Comparison of ENCODE assay signal across 12 cellular contexts in the genomic region with DNA sequence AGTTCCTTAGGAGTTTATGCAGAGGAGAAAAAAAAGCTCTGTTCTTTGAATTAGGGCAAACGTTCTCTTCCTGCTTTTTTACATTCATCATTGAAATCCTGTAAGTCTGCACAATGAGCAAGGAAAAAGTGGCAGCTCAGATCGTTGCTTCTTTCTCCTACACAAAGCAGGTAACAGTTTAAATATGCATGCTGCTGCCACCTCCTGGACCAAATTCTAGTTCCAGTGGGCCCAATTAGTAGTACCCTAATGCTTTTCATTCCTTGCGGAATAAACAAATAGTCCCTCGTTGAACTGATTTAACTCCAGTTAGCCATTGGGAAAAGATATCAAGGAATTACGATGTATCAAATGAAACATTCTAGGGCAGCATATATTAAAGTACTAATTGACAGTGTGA. TPM values are rescaled to one million over a fixed set of nuclear protein-coding genes. Genes with fewer than 3 reads are reported as not detected.
A peak's percentile ranks its signal among the peaks of the same experiment; 100 is the strongest.
DNase-seq lines count a peak whose midpoint lies in the region; ATAC-seq and TF ChIP-seq lines count a peak whose summit lies in the region.
"Had no signal": no experiment of that assay in that cellular context is flagged by ENCODE, and none has a peak within 500 bp of the region (broad histone marks: within the 10 kb centered on the region; RNA-seq: fewer than 3 reads in every experiment).

No MANE protein-coding gene starts in this region.

- no peak for DNase-seq in heart right ventricle
- DNase-seq in Right ventricle myocardium inferior (ENCODE audit: missing footprints) = no peak
- DNase-seq in WERI-Rb-1 = no peak
- peak in 26 of 42 donors; percentile 19 to 72 (median 46) for DNase-seq in head of caudate nucleus
- DNase-seq in upper lobe of right lung = no peak
- no peak for DNase-seq in retina
- no peak for DNase-seq in NCI-H146 (lab: John Stamatoyannopoulos, UW)
- DNase-seq: psoas muscle, T1000 had no signal

- H3K36me3 ChIP-seq in heart right ventricle (peaks cover 0 to 76% (median 0%) of the 10 kb centered on the region in 9 donors), WERI-Rb-1 (peaks cover 83% of the 10 kb centered on the region), upper lobe of right lung (peaks cover 36% of the 10 kb centered on the region)

- H3K4me3 ChIP-seq in heart right ventricle (no peak overlapping the region), WERI-Rb-1 (ENCODE audit: low read depth, low read length) (no peak overlapping the region), upper lobe of right lung (no peak overlapping the region)
- H3K4me3 ChIP-seq: psoas muscle had no signal

- H3K27me3 ChIP-seq in heart right ventricle (no peaks in the 10 kb centered on the region), WERI-Rb-1 (ENCODE audit: insufficient read depth, low read depth, severe bottlenecking) (no peaks in the 10 kb centered on the region), upper lobe of right lung (no peaks in the 10 kb centered on the region)

- intact Hi-C loops in heart right ventricle (cut with DNase I) = no loop called here
- intact Hi-C loops in Right ventricle myocardium inferior (cut with DNase I) = no loop called here
- intact Hi-C loops in head of caudate nucleus (cut with DNase I) = no loop called here
- intact Hi-C loops in upper lobe of right lung (cut with DNase I) = no loop called here

- peaks cover 2 to 73% (median 58%) of the 10 kb centered on the region in 9 donors for H3K4me1 ChIP-seq in heart right ventricle
- H3K4me1 ChIP-seq in upper lobe of right lung = peaks cover 50% of the 10 kb centered on the region

- H3K27ac ChIP-seq in heart right ventricle = no peak overlapping the region
- H3K27ac ChIP-seq in WERI-Rb-1 = no peak overlapping the region
- no peak overlapping the region for H3K27ac ChIP-seq in upper lobe of right lung
- H3K27ac ChIP-seq: psoas muscle had no signal

- 43 to 45% methylated on average over 5 of the region's 5 CpGs for WGBS in heart right ventricle, 2 donors

- TF ChIP-seq CTCF in heart right ventricle (IDR thresholded peaks at IDR 0.05) (peak in 5 of 9 donors; percentile 20 to 41 (median 34)), WERI-Rb-1 (IDR thresholded peaks at IDR 0.05; ENCODE audit: low read depth, low read length) (0 out of 2 replicates have a peak, but pooled peaks have one; percentile 27), upper lobe of right lung (IDR thresholded peaks at IDR 0.05) (peak; percentile 24)

- H3K9me3 ChIP-seq in heart right ventricle = no peaks in the 10 kb centered on the region
- H3K9me3 ChIP-seq in WERI-Rb-1 (ENCODE audit: severe bottlenecking) = no peaks in the 10 kb centered on the region
- H3K9me3 ChIP-seq in upper lobe of right lung = no peaks in the 10 kb centered on the region
- H3K9me3 ChIP-seq: psoas muscle had no signal

- no peak for ATAC-seq in heart right ventricle
- ATAC-seq in Right ventricle myocardium inferior = no peak
- peak; percentile 59 for ATAC-seq in upper lobe of right lung
- ATAC-seq in HG03460 (IDR thresholded peaks at IDR 0.05; ENCODE audit: unreplicated experiment) = no peak
- ATAC-seq: psoas muscle had no signal

RNA-seq across cellular contexts. Expression of gene YTHDF2, which starts 20.1 kb away (rescaled TPM):
- total RNA-seq in heart right ventricle (10 to 100 TPM; 31.2 to 57.1 (median 44.6) TPM), Right ventricle myocardium inferior (37.9 TPM), upper lobe of right lung (65.8 TPM)
- 10 to 100 TPM; 22.6 to 22.9 TPM for polyA plus RNA-seq in heart right ventricle

RNA-seq across cellular contexts. Expression of gene OPRD1, which starts 55.1 kb away (rescaled TPM):
- total RNA-seq in heart right ventricle (under 1 TPM in 2 of 10 donors, not detected in 8; 0.02 to 0.04 TPM), Right ventricle myocardium inferior (not detected), upper lobe of right lung (not detected)
- polyA plus RNA-seq in heart right ventricle = not detected
- total RNA-seq: CD4-positive, alpha-beta memory T cell; M059J had no signal

Comparison
In these comparisons a context has a peak if more than half of its experiments do, and no peak if none do; other contexts are left out.
1. DNase-seq: peak in head of caudate nucleus (26 of 42); none in heart right ventricle (0 of 2), Right ventricle myocardium inferior (single experiment), WERI-Rb-1 (single experiment), upper lobe of right lung (single experiment), retina (single experiment) and NCI-H146 (single experiment).
2. Peak in every context shown above with its lines, with median percentiles within 50 percentile points of each other: CTCF ChIP-seq.